Comparison of ENCODE assay signal across 26 cellular contexts in genomic region chr7:129212596-129212995, GRCh38. TPM values are rescaled to one million over a fixed set of nuclear protein-coding genes. Genes with fewer than 3 reads are reported as not detected.
"Had no signal": no experiment of that assay in that cellular context is flagged by ENCODE, and none has a peak within 500 bp of the region (broad histone marks: within the 10 kb centered on the region; RNA-seq: fewer than 3 reads in every experiment).

No MANE protein-coding gene starts in this region.

- H3K9me3 Mint-ChIP-seq: immature natural killer cell; naive B cell; natural killer cell; stimulated activated memory B cell treated with anti-CD40 and anti-IgM and Interleukin-4, amounts not matched to agents 10 μg/mL and 1 μg/mL and 100 μg/mL, for 72 hours; stimulated activated naive CD8-positive, alpha-beta T cell treated with anti-CD3 and anti-CD28 coated beads, Interleukin-15, amount 100 ng/mL, for 72 hours; type B pancreatic cell had no signal

- H3K27me3 Mint-ChIP-seq: progenitor cell of endocrine pancreas; stimulated activated memory B cell treated with anti-CD40 and anti-IgM and Interleukin-4, amounts not matched to agents 10 μg/mL and 1 μg/mL and 100 μg/mL, for 72 hours; type B pancreatic cell had no signal

- H3K4me1 Mint-ChIP-seq: immature natural killer cell; natural killer cell; stimulated activated naive CD8-positive, alpha-beta T cell treated with anti-CD3 and anti-CD28 coated beads, Interleukin-15, amount 100 ng/mL, for 72 hours had no signal

- DNase-seq: hippocampal formation; immature natural killer cell; kidney; left colon; lower lobe of right lung; mammary epithelial cell; mesenchymal stem cell; naive B cell; natural killer cell; nephron progenitor cell; ovary; right lobe of liver; spleen; stimulated activated CD4-positive, alpha-beta T cell treated with anti-CD3 and anti-CD28 coated beads, Interleukin-4, amount 100 ng/mL, for 24 hours; stimulated activated naive CD4-positive, alpha-beta T cell treated with Interleukin-2 at 50 U/mL for 16 hours; stimulated activated naive CD8-positive, alpha-beta T cell treated with anti-CD3 and anti-CD28 coated beads, Interleukin-15, amount 100 ng/mL, for 72 hours; substantia nigra; uterus had no signal

- H3K4me3 Mint-ChIP-seq: immature natural killer cell; naive B cell; natural killer cell; nephron progenitor cell; neural progenitor cell; stimulated activated memory B cell treated with anti-CD40 and anti-IgM and Interleukin-4, amounts not matched to agents 10 μg/mL and 1 μg/mL and 100 μg/mL, for 72 hours; stimulated activated naive CD8-positive, alpha-beta T cell treated with anti-CD3 and anti-CD28 coated beads, Interleukin-15, amount 100 ng/mL, for 72 hours; type B pancreatic cell had no signal

- H3K4me2 ChIP-seq: neural progenitor cell had no signal

- H2AFZ ChIP-seq: neural progenitor cell had no signal

- H3K4me1 ChIP-seq: left lung, lower lobe of right lung, neural progenitor cell, uterus had no signal

- H3K9me3 ChIP-seq: left lung, lower lobe of right lung, ovary, right atrium auricular region, right lobe of liver, spleen, tibial nerve, uterus had no signal

- H3K27ac ChIP-seq: left lung, lower lobe of right lung, neural progenitor cell, ovary, right atrium auricular region, right lobe of liver, skin epidermis, spleen, tibial nerve, uterus had no signal

- H3K9ac ChIP-seq: neural progenitor cell had no signal

- H3K36me3 Mint-ChIP-seq: immature natural killer cell; naive B cell; natural killer cell; stimulated activated memory B cell treated with anti-CD40 and anti-IgM and Interleukin-4, amounts not matched to agents 10 μg/mL and 1 μg/mL and 100 μg/mL, for 72 hours had no signal

- H3K27me3 ChIP-seq: neural progenitor cell, ovary, right atrium auricular region, right lobe of liver, tibial nerve, uterus had no signal

- H3K27ac Mint-ChIP-seq: immature natural killer cell; natural killer cell; neural progenitor cell; stimulated activated memory B cell treated with anti-CD40 and anti-IgM and Interleukin-4, amounts not matched to agents 10 μg/mL and 1 μg/mL and 100 μg/mL, for 72 hours; type B pancreatic cell had no signal

- H3K4me3 ChIP-seq: left lung, lower lobe of right lung, neural progenitor cell, ovary, right atrium auricular region, right lobe of liver, skin epidermis, spleen, tibial nerve, uterus had no signal

- H3K36me3 ChIP-seq: left lung, lower lobe of right lung, neural progenitor cell, ovary, right atrium auricular region, spleen, uterus had no signal

RNA-seq across cellular contexts. Expression of gene SMO, which starts 24.2 kb away (rescaled TPM):
- polyA plus RNA-seq: immature natural killer cell had no signal
